13 cellular contexts compared by ENCODE assay signal in the genomic region with DNA sequence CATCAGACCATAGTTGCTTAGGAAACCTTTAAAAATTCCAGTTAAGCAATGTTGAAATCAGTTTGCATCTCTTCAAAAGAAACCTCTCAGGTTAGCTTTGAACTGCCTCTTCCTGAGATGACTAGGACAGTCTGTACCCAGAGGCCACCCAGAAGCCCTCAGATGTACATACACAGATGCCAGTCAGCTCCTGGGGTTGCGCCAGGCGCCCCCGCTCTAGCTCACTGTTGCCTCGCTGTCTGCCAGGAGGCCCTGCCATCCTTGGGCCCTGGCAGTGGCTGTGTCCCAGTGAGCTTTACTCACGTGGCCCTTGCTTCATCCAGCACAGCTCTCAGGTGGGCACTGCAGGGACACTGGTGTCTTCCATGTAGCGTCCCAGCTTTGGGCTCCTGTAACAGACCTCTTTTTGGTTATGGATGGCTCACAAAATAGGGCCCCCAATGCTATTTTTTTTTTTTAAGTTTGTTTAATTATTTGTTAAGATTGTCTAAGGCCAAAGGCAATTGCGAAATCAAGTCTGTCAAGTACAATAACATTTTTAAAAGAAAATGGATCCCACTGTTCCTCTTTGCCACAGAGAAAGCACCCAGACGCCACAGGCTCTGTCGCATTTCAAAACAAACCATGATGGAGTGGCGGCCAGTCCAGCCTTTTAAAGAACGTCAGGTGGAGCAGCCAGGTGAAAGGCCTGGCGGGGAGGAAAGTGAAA.
DNase-seq lines count a peak whose midpoint lies in the region; ATAC-seq lines count a peak whose summit lies in the region.
"Had no signal": no experiment of that assay in that cellular context is flagged by ENCODE, and none has a peak within 500 bp of the region (broad histone marks: within the 10 kb centered on the region; RNA-seq: fewer than 3 reads in every experiment).

No MANE protein-coding gene starts in this region.

- no peaks in the 10 kb centered on the region for H3K27me3 Mint-ChIP-seq in activated naive CD8-positive, alpha-beta T cell
- H3K27me3 Mint-ChIP-seq in activated naive CD8-positive, alpha-beta T cell treated with anti-CD3 and anti-CD28 coated beads for 36 hours = no peaks in the 10 kb centered on the region
- H3K27me3 Mint-ChIP-seq in activated T-cell treated with anti-CD3 and anti-CD28 coated beads, Interleukin-2, amount 50 U/mL, for 72 hours (ENCODE audit: low read depth) = no peaks in the 10 kb centered on the region

- ATAC-seq in activated T-cell treated with anti-CD3 and anti-CD28 coated beads, Interleukin-2, amount 50 U/mL, for 72 hours (replicated peaks in 1 of 2) = peak; percentile 91 to 94
- peak; percentile 9 for ATAC-seq in stimulated activated naive CD8-positive, alpha-beta T cell treated with anti-CD3 and anti-CD28 coated beads, Interleukin-15, Interleukin-2, amounts not matched to agents 100 U/mL and 50 U/mL, for 24 hours
- ATAC-seq in HG03460 (IDR thresholded peaks at IDR 0.05; ENCODE audit: unreplicated experiment) = no peak
- ATAC-seq: activated CD4-positive, CD25-positive, alpha-beta regulatory T cell treated with anti-CD3 and anti-CD28 coated beads, Interleukin-2, amount 50 U/mL, for 24 hours; mucosa of descending colon had no signal

- H3K27ac Mint-ChIP-seq in activated naive CD8-positive, alpha-beta T cell = peak overlapping the region; percentile 28
- no peak overlapping the region for H3K27ac Mint-ChIP-seq in activated naive CD8-positive, alpha-beta T cell treated with anti-CD3 and anti-CD28 coated beads for 36 hours
- peak overlapping the region; percentile 63 for H3K27ac Mint-ChIP-seq in activated T-cell treated with anti-CD3 and anti-CD28 coated beads, Interleukin-2, amount 50 U/mL, for 72 hours

- no peak for DNase-seq in activated naive CD8-positive, alpha-beta T cell treated with anti-CD3 and anti-CD28 coated beads for 36 hours
- peak; percentile 35 to 41 for DNase-seq in activated T-cell treated with anti-CD3 and anti-CD28 coated beads, Interleukin-2, amount 50 U/mL, for 72 hours
- peak; percentile 36 for DNase-seq in iris pigment epithelial cell (ENCODE audit: low read depth)
- no peak for DNase-seq in stimulated activated naive CD8-positive, alpha-beta T cell treated with anti-CD3 and anti-CD28 coated beads, Interleukin-15, Interleukin-2, amounts not matched to agents 100 U/mL and 50 U/mL, for 24 hours
- DNase-seq in activated CD8-positive, alpha-beta memory T cell treated with anti-CD3 and anti-CD28 coated beads for 24 hours = no peak
- no peak for DNase-seq in NCI-H446 (lab: John Stamatoyannopoulos, UW)
- DNase-seq: MM.1S, mucosa of descending colon, NCI-H2081, ovary had no signal

- no peaks in the 10 kb centered on the region for H3K4me1 Mint-ChIP-seq in activated naive CD8-positive, alpha-beta T cell (ENCODE audit: low read depth)
- H3K4me1 Mint-ChIP-seq in activated naive CD8-positive, alpha-beta T cell treated with anti-CD3 and anti-CD28 coated beads for 36 hours = no peaks in the 10 kb centered on the region
- H3K4me1 Mint-ChIP-seq in activated T-cell treated with anti-CD3 and anti-CD28 coated beads, Interleukin-2, amount 50 U/mL, for 72 hours (ENCODE audit: low read depth) = no peaks in the 10 kb centered on the region

- H3K36me3 Mint-ChIP-seq in activated naive CD8-positive, alpha-beta T cell = peaks cover 2% of the 10 kb centered on the region
- peaks cover 11% of the 10 kb centered on the region for H3K36me3 Mint-ChIP-seq in activated naive CD8-positive, alpha-beta T cell treated with anti-CD3 and anti-CD28 coated beads for 36 hours
- peaks cover 4 to 7% of the 10 kb centered on the region in 2 donors for H3K36me3 Mint-ChIP-seq in activated T-cell treated with anti-CD3 and anti-CD28 coated beads, Interleukin-2, amount 50 U/mL, for 72 hours (ENCODE audit: insufficient read depth in 2 of 2)

- H3K9me3 Mint-ChIP-seq in activated naive CD8-positive, alpha-beta T cell (ENCODE audit: low read depth) = no peaks in the 10 kb centered on the region
- no peaks in the 10 kb centered on the region for H3K9me3 Mint-ChIP-seq in activated naive CD8-positive, alpha-beta T cell treated with anti-CD3 and anti-CD28 coated beads for 36 hours
- no peaks in the 10 kb centered on the region for H3K9me3 Mint-ChIP-seq in activated T-cell treated with anti-CD3 and anti-CD28 coated beads, Interleukin-2, amount 50 U/mL, for 72 hours

- H3K4me3 Mint-ChIP-seq in activated naive CD8-positive, alpha-beta T cell = no peak overlapping the region
- H3K4me3 Mint-ChIP-seq in activated naive CD8-positive, alpha-beta T cell treated with anti-CD3 and anti-CD28 coated beads for 36 hours = no peak overlapping the region
- no peak overlapping the region for H3K4me3 Mint-ChIP-seq in activated T-cell treated with anti-CD3 and anti-CD28 coated beads, Interleukin-2, amount 50 U/mL, for 72 hours

Comparison
In these comparisons a context has a peak if more than half of its experiments do, and no peak if none do; other contexts are left out.
1. DNase-seq: peak in activated T-cell treated with anti-CD3 and anti-CD28 coated beads, Interleukin-2, amount 50 U/mL, for 72 hours (2 of 2) and iris pigment epithelial cell (single experiment); none in activated naive CD8-positive, alpha-beta T cell treated with anti-CD3 and anti-CD28 coated beads for 36 hours (single experiment), stimulated activated naive CD8-positive, alpha-beta T cell treated with anti-CD3 and anti-CD28 coated beads, Interleukin-15, Interleukin-2, amounts not matched to agents 100 U/mL and 50 U/mL, for 24 hours (single experiment), activated CD8-positive, alpha-beta memory T cell treated with anti-CD3 and anti-CD28 coated beads for 24 hours (single experiment) and NCI-H446 (0 of 2).